ENCODE assay signal across 8 cellular contexts in genomic region chr18:50949185-50949584, GRCh38.
"Had no signal": no experiment of that assay in that cellular context is flagged by ENCODE, and none has a peak within 500 bp of the region (broad histone marks: within the 10 kb centered on the region; RNA-seq: fewer than 3 reads in every experiment).

No MANE protein-coding gene starts in this region.

- H2AFZ ChIP-seq: GM23338 had no signal

- H3K4me3 ChIP-seq: GM23338 had no signal

- DNase-seq: H9, HCEC 1CT, KG1 had no signal

- FAIRE-seq: H1, H54, HepG2 had no signal

- H3K4me2 ChIP-seq: GM23338 had no signal

- ATAC-seq: GM23338, HepG2 had no signal

- H3K27ac ChIP-seq: HL-60 had no signal
